ENCODE assay signal across 11 cellular contexts in the genomic region with DNA sequence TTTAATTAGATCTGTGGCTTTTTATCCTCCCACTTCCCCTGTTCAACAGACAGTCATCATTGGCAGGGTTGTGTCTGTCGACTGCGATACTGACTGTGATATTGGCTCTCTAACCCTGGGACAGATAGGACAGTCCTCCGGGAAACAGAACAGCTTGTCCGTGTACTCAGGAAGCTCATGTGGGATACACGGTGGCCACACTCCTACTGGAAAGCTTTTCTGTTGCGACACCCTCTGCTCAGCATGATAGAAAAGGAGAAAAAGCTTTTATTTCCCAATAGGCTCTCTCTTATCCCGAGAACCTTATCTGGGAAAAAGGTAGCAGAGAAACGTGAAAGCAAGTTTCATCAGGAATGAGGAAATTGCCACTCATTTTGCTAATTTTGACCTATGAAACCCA.
A peak's percentile ranks its signal among the peaks of the same experiment; 100 is the strongest.
DNase-seq lines count a peak whose midpoint lies in the region; ATAC-seq and TF ChIP-seq lines count a peak whose summit lies in the region.
"Had no signal": no experiment of that assay in that cellular context is flagged by ENCODE, and none has a peak within 500 bp of the region (broad histone marks: within the 10 kb centered on the region; RNA-seq: fewer than 3 reads in every experiment).

No MANE protein-coding gene starts in this region.

- H3K4me1 ChIP-seq in skeletal muscle satellite cell (ENCODE audit: control insufficient read depth, insufficient read depth, low read length): peaks cover 43% of the 10 kb centered on the region

- no peaks in the 10 kb centered on the region for H3K36me3 Mint-ChIP-seq in brain
- H3K36me3 Mint-ChIP-seq in activated T-helper 1 cell treated with anti-CD3 and anti-CD28 coated beads, Interleukin-12 subunit alpha, Interleukin-12 subunit beta, Interleukin-2, Interleukin-4 antibody, amounts not matched to agents 30 ng/mL and 10 ng/mL and 1 ng/mL, durations not matched to agents 14 hours and 24 hours and 36 hours (ENCODE audit: low read depth): no peaks in the 10 kb centered on the region
- H3K36me3 Mint-ChIP-seq: stimulated activated naive B cell treated with anti-CD40 and anti-IgM and Interleukin-4, amounts not matched to agents 10 μg/mL and 1 μg/mL and 100 μg/mL, for 72 hours had no signal

- peaks cover 16% of the 10 kb centered on the region for H3K4me1 Mint-ChIP-seq in brain
- H3K4me1 Mint-ChIP-seq in activated T-helper 1 cell treated with anti-CD3 and anti-CD28 coated beads, Interleukin-12 subunit alpha, Interleukin-12 subunit beta, Interleukin-2, Interleukin-4 antibody, amounts not matched to agents 30 ng/mL and 10 ng/mL and 1 ng/mL, durations not matched to agents 14 hours and 24 hours and 36 hours (ENCODE audit: low read depth): peaks cover 6% of the 10 kb centered on the region

- peaks cover 4% of the 10 kb centered on the region for H3K36me3 ChIP-seq in skeletal muscle satellite cell (ENCODE audit: insufficient read depth, low read length)

- intact Hi-C loops in left ventricle myocardium superior (cut with micrococcal nuclease): no loop called here
- intact Hi-C loops in activated T-helper 1 cell treated with anti-CD3 and anti-CD28 coated beads, Interleukin-12 subunit alpha, Interleukin-12 subunit beta, Interleukin-2, Interleukin-4 antibody, amounts not matched to agents 30 ng/mL and 10 ng/mL and 1 ng/mL, durations not matched to agents 14 hours and 24 hours and 36 hours (cut with micrococcal nuclease): no loop called here

- peak overlapping the region; percentile 47 for H3K4me2 ChIP-seq in skeletal muscle satellite cell (ENCODE audit: low read length)

- H3K9me3 Mint-ChIP-seq in brain: no peaks in the 10 kb centered on the region
- H3K9me3 Mint-ChIP-seq in activated T-helper 1 cell treated with anti-CD3 and anti-CD28 coated beads, Interleukin-12 subunit alpha, Interleukin-12 subunit beta, Interleukin-2, Interleukin-4 antibody, amounts not matched to agents 30 ng/mL and 10 ng/mL and 1 ng/mL, durations not matched to agents 14 hours and 24 hours and 36 hours: no peaks in the 10 kb centered on the region
- H3K9me3 Mint-ChIP-seq: stimulated activated naive B cell treated with anti-CD40 and anti-IgM and Interleukin-4, amounts not matched to agents 10 μg/mL and 1 μg/mL and 100 μg/mL, for 72 hours had no signal

- H3K9ac ChIP-seq in skeletal muscle satellite cell (ENCODE audit: low read depth, low read length): peak overlapping the region; percentile 72

- no peaks in the 10 kb centered on the region for H3K9me3 ChIP-seq in skeletal muscle satellite cell (replicated peaks; ENCODE audit: low read length)

- peak overlapping the region; percentile 18 for H3K4me3 ChIP-seq in skeletal muscle satellite cell (ENCODE audit: low read length)

- peak; percentile 73 for DNase-seq in HCEC 1CT
- DNase-seq in left ventricle myocardium superior: peak; percentile 37
- no peak for DNase-seq in activated CD4-positive, alpha-beta T cell treated with anti-CD3 and anti-CD28 coated beads, Interleukin-2, amount 50 U/mL, for 4 hours
- DNase-seq in AG08395 (ENCODE audit: low spot score): no peak
- no peak for DNase-seq in activated T-helper 1 cell treated with anti-CD3 and anti-CD28 coated beads, Interleukin-12 subunit alpha, Interleukin-12 subunit beta, Interleukin-2, Interleukin-4 antibody, amounts not matched to agents 30 ng/mL and 10 ng/mL and 1 ng/mL, durations not matched to agents 14 hours and 24 hours and 36 hours (ENCODE audit: low spot score)
- no peak for DNase-seq in COLO829 (ENCODE audit: low spot score)
- DNase-seq: Karpas-422; retina; stimulated activated naive B cell treated with anti-CD40 and anti-IgM and Interleukin-4, amounts not matched to agents 10 μg/mL and 1 μg/mL and 100 μg/mL, for 72 hours had no signal

- peak overlapping the region in 4 of 5 experiments; percentile 0 to 82 (median 74) for H3K27ac Mint-ChIP-seq in brain
- H3K27ac Mint-ChIP-seq in activated T-helper 1 cell treated with anti-CD3 and anti-CD28 coated beads, Interleukin-12 subunit alpha, Interleukin-12 subunit beta, Interleukin-2, Interleukin-4 antibody, amounts not matched to agents 30 ng/mL and 10 ng/mL and 1 ng/mL, durations not matched to agents 14 hours and 24 hours and 36 hours: no peak overlapping the region
- H3K27ac Mint-ChIP-seq: stimulated activated naive B cell treated with anti-CD40 and anti-IgM and Interleukin-4, amounts not matched to agents 10 μg/mL and 1 μg/mL and 100 μg/mL, for 72 hours had no signal

- H3K27me3 Mint-ChIP-seq in brain: peaks cover 8% of the 10 kb centered on the region
- peaks cover 10% of the 10 kb centered on the region for H3K27me3 Mint-ChIP-seq in activated T-helper 1 cell treated with anti-CD3 and anti-CD28 coated beads, Interleukin-12 subunit alpha, Interleukin-12 subunit beta, Interleukin-2, Interleukin-4 antibody, amounts not matched to agents 30 ng/mL and 10 ng/mL and 1 ng/mL, durations not matched to agents 14 hours and 24 hours and 36 hours (ENCODE audit: insufficient read depth)

- no peak for TF ChIP-seq CTCF in brain (conservative IDR thresholded peaks at IDR 0.05)

- H3K27me3 ChIP-seq in skeletal muscle satellite cell (ENCODE audit: control insufficient read depth, insufficient read depth, low read length): no peaks in the 10 kb centered on the region

- no peak overlapping the region for H3K4me3 Mint-ChIP-seq in brain
- H3K4me3 Mint-ChIP-seq in activated T-helper 1 cell treated with anti-CD3 and anti-CD28 coated beads, Interleukin-12 subunit alpha, Interleukin-12 subunit beta, Interleukin-2, Interleukin-4 antibody, amounts not matched to agents 30 ng/mL and 10 ng/mL and 1 ng/mL, durations not matched to agents 14 hours and 24 hours and 36 hours: no peak overlapping the region
- H3K4me3 Mint-ChIP-seq: stimulated activated naive B cell treated with anti-CD40 and anti-IgM and Interleukin-4, amounts not matched to agents 10 μg/mL and 1 μg/mL and 100 μg/mL, for 72 hours had no signal

- peak; percentile 97 for ATAC-seq in left ventricle myocardium superior
- ATAC-seq: stimulated activated naive B cell treated with anti-CD40 and anti-IgM and Interleukin-4, amounts not matched to agents 10 μg/mL and 1 μg/mL and 100 μg/mL, for 72 hours had no signal

Comparison
In these comparisons a context has a peak if more than half of its experiments do, and no peak if none do; other contexts are left out.
1. DNase-seq: peak in HCEC 1CT (single experiment) and left ventricle myocardium superior (single experiment); none in activated CD4-positive, alpha-beta T cell treated with anti-CD3 and anti-CD28 coated beads, Interleukin-2, amount 50 U/mL, for 4 hours (0 of 2), AG08395 (single experiment), activated T-helper 1 cell treated with anti-CD3 and anti-CD28 coated beads, Interleukin-12 subunit alpha, Interleukin-12 subunit beta, Interleukin-2, Interleukin-4 antibody, amounts not matched to agents 30 ng/mL and 10 ng/mL and 1 ng/mL, durations not matched to agents 14 hours and 24 hours and 36 hours (single experiment) and COLO829 (single experiment).